Comparison of ENCODE assay signal across 23 cellular contexts in genomic region chr12:106214576-106214975, GRCh38.
"Had no signal": no experiment of that assay in that cellular context is flagged by ENCODE, and none has a peak within 500 bp of the region (broad histone marks: within the 10 kb centered on the region; RNA-seq: fewer than 3 reads in every experiment).

No MANE protein-coding gene starts in this region.

- H3K4me3 Mint-ChIP-seq: dendritic cell treated with granulocyte-macrophage colony-stimulating factor and Interleukin-4, amounts not matched to agents 40 ng/mL and 50 ng/mL, for 4 days; immature natural killer cell; memory B cell; mesothelial cell of epicardium; naive thymus-derived CD4-positive, alpha-beta T cell; stimulated activated naive B cell treated with anti-CD40 and anti-IgM and Interleukin-4, amounts not matched to agents 10 μg/mL and 1 μg/mL and 100 μg/mL, for 72 hours; stimulated activated naive CD8-positive, alpha-beta T cell treated with anti-CD3 and anti-CD28 coated beads, Interleukin-15, Interleukin-2, amounts not matched to agents 100 ng/mL and 50 ng/mL, for 24 hours had no signal

- H3K36me3 Mint-ChIP-seq: immature natural killer cell had no signal

- H3K27ac Mint-ChIP-seq: dendritic cell treated with granulocyte-macrophage colony-stimulating factor and Interleukin-4, amounts not matched to agents 40 ng/mL and 50 ng/mL, for 4 days; immature natural killer cell; memory B cell; mesothelial cell of epicardium; naive thymus-derived CD4-positive, alpha-beta T cell; stimulated activated naive B cell treated with anti-CD40 and anti-IgM and Interleukin-4, amounts not matched to agents 10 μg/mL and 1 μg/mL and 100 μg/mL, for 72 hours; stimulated activated naive CD8-positive, alpha-beta T cell treated with anti-CD3 and anti-CD28 coated beads, Interleukin-15, Interleukin-2, amounts not matched to agents 100 ng/mL and 50 ng/mL, for 24 hours had no signal

- ATAC-seq: left lobe of liver; naive thymus-derived CD4-positive, alpha-beta T cell; psoas muscle; stimulated activated naive B cell treated with anti-CD40 and anti-IgM and Interleukin-4, amounts not matched to agents 10 μg/mL and 1 μg/mL and 100 μg/mL, for 72 hours had no signal

- H3K27ac ChIP-seq: esophagus squamous epithelium, psoas muscle, skin epidermis, spleen, thoracic aorta, upper lobe of left lung had no signal

- H3K4me1 ChIP-seq: esophagus squamous epithelium, psoas muscle, spleen, upper lobe of left lung had no signal

- H3K27me3 ChIP-seq: tibial nerve, upper lobe of left lung had no signal

- DNase-seq: central memory CD4-positive, alpha-beta T cell; effector memory CD4-positive, alpha-beta T cell; erythroblast; esophagus squamous epithelium; hypothalamus; immature natural killer cell; naive thymus-derived CD4-positive, alpha-beta T cell; nucleus accumbens; posterior cingulate gyrus; psoas muscle; right cardiac atrium; spleen; stimulated activated naive B cell treated with anti-CD40 and anti-IgM and Interleukin-4, amounts not matched to agents 10 μg/mL and 1 μg/mL and 100 μg/mL, for 72 hours had no signal

- H3K4me1 Mint-ChIP-seq: immature natural killer cell; memory B cell; mesothelial cell of epicardium; naive thymus-derived CD4-positive, alpha-beta T cell; stimulated activated naive B cell treated with anti-CD40 and anti-IgM and Interleukin-4, amounts not matched to agents 10 μg/mL and 1 μg/mL and 100 μg/mL, for 72 hours had no signal

- H3K4me3 ChIP-seq: esophagus squamous epithelium, lung, psoas muscle, skin epidermis, spleen, thoracic aorta, tibial nerve, upper lobe of left lung had no signal

- H3K36me3 ChIP-seq: esophagus squamous epithelium, spleen, thoracic aorta, tibial nerve, upper lobe of left lung had no signal
